Comparison of ENCODE assay signal across 8 cellular contexts in the genomic region with DNA sequence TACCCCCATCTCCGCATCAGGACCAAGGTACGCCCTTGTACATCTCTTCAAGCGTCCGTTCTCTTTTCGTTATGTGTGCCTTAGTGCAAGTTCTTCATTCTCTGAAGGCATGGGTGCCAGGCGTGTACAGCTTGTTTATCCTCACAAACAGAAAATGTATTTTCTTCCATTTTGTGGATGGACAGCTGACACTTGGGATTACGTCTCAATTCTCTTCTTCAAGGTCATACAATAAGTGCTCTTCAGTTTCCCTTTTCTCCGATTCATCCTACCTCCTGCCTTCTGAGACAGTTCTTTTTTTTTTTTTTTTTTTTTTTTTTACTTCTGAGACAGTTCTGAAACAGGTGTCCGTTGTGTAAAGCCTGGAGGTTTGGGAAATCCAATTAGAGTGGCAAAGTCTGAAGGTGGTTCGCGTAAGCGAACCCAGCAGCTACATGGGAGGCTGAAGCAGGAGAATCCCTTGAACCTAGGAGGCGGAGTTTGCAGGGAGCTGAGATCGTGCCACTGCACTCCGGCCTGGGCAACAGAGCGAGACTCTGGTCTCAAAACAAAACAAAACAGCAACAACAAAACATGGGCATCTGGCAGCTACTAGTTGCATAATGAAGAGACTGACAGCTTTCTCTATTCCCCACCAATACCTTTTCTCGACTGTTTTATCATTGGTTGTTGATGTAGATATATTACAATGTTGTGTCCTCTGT. TPM values are rescaled to one million over a fixed set of nuclear protein-coding genes. Genes with fewer than 3 reads are reported as not detected.
DNase-seq lines count a peak whose midpoint lies in the region; ATAC-seq, FAIRE-seq and TF ChIP-seq lines count a peak whose summit lies in the region.

No MANE protein-coding gene starts in this region.

- H3K4me3 Mint-ChIP-seq in progenitor cell of endocrine pancreas (ENCODE audit: low read depth) = peak overlapping the region; percentile 93

- H3K4me3 ChIP-seq in Peyer's patch (peak overlapping the region; percentile 64 to 94 (median 75)), esophagus squamous epithelium (peak overlapping the region; percentile 62 to 90 (median 80))

- ATAC-seq in GM19328 (IDR thresholded peaks at IDR 0.05; ENCODE audit: unreplicated experiment) = peak; percentile 4

- intact Hi-C loops in esophagus squamous epithelium (cut with DNase I) = no loop called here

- peaks cover 4% of the 10 kb centered on the region for H3K4me1 Mint-ChIP-seq in progenitor cell of endocrine pancreas (ENCODE audit: low read depth)

- peak overlapping the region; percentile 87 for H3K27ac Mint-ChIP-seq in progenitor cell of endocrine pancreas

- H3K4me1 ChIP-seq in Peyer's patch = peaks cover 0 to 18% (median 11%) of the 10 kb centered on the region in 4 donors
- H3K4me1 ChIP-seq in esophagus squamous epithelium = peaks cover 12 to 25% (median 19%) of the 10 kb centered on the region in 3 donors

- peak overlapping the region; percentile 75 to 92 (median 84) for H3K27ac ChIP-seq in Peyer's patch
- H3K27ac ChIP-seq in esophagus squamous epithelium = peak overlapping the region; percentile 87 to 96 (median 90)

- no peaks in the 10 kb centered on the region for H3K27me3 ChIP-seq in Peyer's patch
- H3K27me3 ChIP-seq in esophagus squamous epithelium = no peaks in the 10 kb centered on the region

- peaks cover 3% of the 10 kb centered on the region for H3K36me3 Mint-ChIP-seq in progenitor cell of endocrine pancreas (ENCODE audit: insufficient read depth)

- no peaks in the 10 kb centered on the region for H3K9me3 ChIP-seq in Peyer's patch
- no peaks in the 10 kb centered on the region for H3K9me3 ChIP-seq in esophagus squamous epithelium

- no peak for DNase-seq in Peyer's patch
- DNase-seq in esophagus squamous epithelium (lab: John Stamatoyannopoulos, UW) = no peak
- no peak for DNase-seq in progenitor cell of endocrine pancreas (ENCODE audit: low spot score, unreplicated experiment)
- DNase-seq in effector CD4-positive, alpha-beta T cell = no peak
- DNase-seq in UCSD-AML1 (lab: John Stamatoyannopoulos, UW; ENCODE audit: unreplicated experiment) = no peak
- no peak for DNase-seq in foreskin melanocyte
- no peak for DNase-seq in GM12892 (ENCODE audit: insufficient read length)

- no peaks in the 10 kb centered on the region for H3K27me3 Mint-ChIP-seq in progenitor cell of endocrine pancreas

- TF ChIP-seq POLR2A in Peyer's patch (IDR thresholded peaks at IDR 0.05) (no peak), esophagus squamous epithelium (IDR thresholded peaks at IDR 0.05) (no peak), GM12892 (IDR thresholded peaks at IDR 0.05; ENCODE audit: low read depth, low read length) (no peak)

- no peak for TF ChIP-seq CTCF in Peyer's patch (IDR thresholded peaks at IDR 0.05)
- no peak for TF ChIP-seq CTCF in esophagus squamous epithelium (IDR thresholded peaks at IDR 0.05)
- TF ChIP-seq CTCF in progenitor cell of endocrine pancreas (IDR thresholded peaks at IDR 0.05; ENCODE audit: unreplicated experiment) = no peak

- no peaks in the 10 kb centered on the region for H3K9me3 Mint-ChIP-seq in progenitor cell of endocrine pancreas (ENCODE audit: low read depth)

- H3K36me3 ChIP-seq in Peyer's patch (peaks cover 0 to 36% (median 0%) of the 10 kb centered on the region in 3 donors), esophagus squamous epithelium (peaks cover 0 to 38% (median 8%) of the 10 kb centered on the region in 3 donors)

- no peak for FAIRE-seq in GM12892 (lab: Jason Lieb, UNC)

- WGBS in esophagus squamous epithelium, 2 donors = 26 to 31% methylated on average over 15 to 16 of the region's 17 CpGs

RNA-seq across cellular contexts. Expression of a gene that starts 0.7 kb away (rescaled TPM):
- total RNA-seq in Peyer's patch = 1,000 to 10,000 TPM in 2 of 4 donors, 100 to 1,000 TPM in 2; 175 to 1,520 (median 1,006) TPM
- total RNA-seq in esophagus squamous epithelium = 100 to 1,000 TPM; 515 to 809 (median 685) TPM
- 318 and 343 TPM in 2 replicates for total RNA-seq in progenitor cell of endocrine pancreas
- 447 TPM for polyA plus RNA-seq in GM12892 (2012; ENCODE audit: missing spikeins)

RNA-seq across cellular contexts. Expression of a gene that starts 7.5 kb away (rescaled TPM):
- total RNA-seq in Peyer's patch (10 to 100 TPM in 1 of 4 donors, 1 to 10 TPM in 3; 4.5 to 19.0 (median 6.4) TPM), esophagus squamous epithelium (10 to 100 TPM in 3 of 4 donors, 1 to 10 TPM in 1; 7.1 to 39.3 (median 23.3) TPM), progenitor cell of endocrine pancreas (32.4 and 33.5 TPM in 2 replicates)
- polyA plus RNA-seq in GM12892 (2012; ENCODE audit: missing spikeins) = 88.5 TPM

RNA-seq across cellular contexts. Expression of a gene that starts 7.6 kb away (rescaled TPM):
- total RNA-seq in Peyer's patch (10 to 100 TPM; 18.6 to 37.1 (median 27.3) TPM), esophagus squamous epithelium (10 to 100 TPM in 3 of 4 donors, 1 to 10 TPM in 1; 8.1 to 19.8 (median 14.2) TPM), progenitor cell of endocrine pancreas (28.0 and 30.9 TPM in 2 replicates)
- polyA plus RNA-seq in GM12892 (2012; ENCODE audit: missing spikeins) = 14.5 TPM

RNA-seq across cellular contexts. Expression of a gene that starts 30.9 kb away (rescaled TPM):
- 100 to 1,000 TPM in 1 of 4 donors, 10 to 100 TPM in 3; 59.9 to 144 (median 78.1) TPM for total RNA-seq in Peyer's patch
- total RNA-seq in esophagus squamous epithelium = 100 to 1,000 TPM in 1 of 4 donors, 10 to 100 TPM in 3; 85.6 to 128 (median 93.2) TPM
- total RNA-seq in progenitor cell of endocrine pancreas = 282 and 286 TPM in 2 replicates
- 167 TPM for polyA plus RNA-seq in GM12892 (2012; ENCODE audit: missing spikeins)

RNA-seq across cellular contexts. Expression of a gene that starts 57.3 kb away (rescaled TPM):
- 100 to 1,000 TPM; 128 to 212 (median 199) TPM for total RNA-seq in Peyer's patch
- total RNA-seq in esophagus squamous epithelium = 100 to 1,000 TPM; 368 to 605 (median 490) TPM
- total RNA-seq in progenitor cell of endocrine pancreas = 356 and 386 TPM in 2 replicates
- polyA plus RNA-seq in GM12892 (2012; ENCODE audit: missing spikeins) = 272 TPM
